Comparison of ENCODE assay signal across 18 cellular contexts in genomic region chr21:42303443-42303842, GRCh38. TPM values are rescaled to one million over a fixed set of nuclear protein-coding genes. Genes with fewer than 3 reads are reported as not detected.
DNase-seq lines count a peak whose midpoint lies in the region; TF ChIP-seq lines count a peak whose summit lies in the region.
"Had no signal": no experiment of that assay in that cellular context is flagged by ENCODE, and none has a peak within 500 bp of the region (broad histone marks: within the 10 kb centered on the region; RNA-seq: fewer than 3 reads in every experiment).

No MANE protein-coding gene starts in this region.

- WGBS in spleen, 5 donors = 49 to 68% (median 61%) methylated on average over 3 of the region's 3 CpGs

- H3K27me3 ChIP-seq in Loucy (ENCODE audit: insufficient read depth, low read length, poor library complexity, severe bottlenecking) = no peaks in the 10 kb centered on the region
- H3K27me3 ChIP-seq in spleen (replicated peaks in 1 of 7) = peaks cover 0 to 39% (median 6%) of the 10 kb centered on the region in 7 donors
- H3K27me3 ChIP-seq: BE2C, BLaER1 had no signal

- intact Hi-C loops in spleen (cut with DNase I; ENCODE audit: low total_unique reads) = no loop called here

- H3K9me3 ChIP-seq in HEK293 (ENCODE audit: control insufficient read depth, insufficient read depth, low read depth, low read length) (no peaks in the 10 kb centered on the region), Loucy (ENCODE audit: insufficient read depth, low read depth, low read length) (no peaks in the 10 kb centered on the region), spleen (no peaks in the 10 kb centered on the region)
- H3K9me3 ChIP-seq: BE2C, BLaER1, Caco-2 had no signal

- no peaks in the 10 kb centered on the region for H3F3A ChIP-seq in Loucy (ENCODE audit: low read depth)

- H3K79me2 ChIP-seq in Loucy (ENCODE audit: insufficient read depth, low read length) = peaks cover 11% of the 10 kb centered on the region; the same call in 1 of the 2 replicates

- no peak overlapping the region for H3K27ac ChIP-seq in HEK293 (ENCODE audit: extremely low read depth, low read depth, low read length)
- peak overlapping the region in 6 of 8 donors; percentile 58 to 84 (median 80) for H3K27ac ChIP-seq in spleen
- H3K27ac ChIP-seq: BLaER1 had no signal

- H3K36me3 ChIP-seq in HEK293 (ENCODE audit: control insufficient read depth in 2 of 2, insufficient read depth in 1 of 2, low read length in 2 of 2) = no peaks in the 10 kb centered on the region
- no peaks in the 10 kb centered on the region for H3K36me3 ChIP-seq in Loucy (ENCODE audit: insufficient read depth, low read length)
- H3K36me3 ChIP-seq in spleen = peaks cover 0 to 5% (median 0%) of the 10 kb centered on the region in 6 donors
- H3K36me3 ChIP-seq: BE2C had no signal

- DNase-seq in spleen (no peak), cerebellar cortex (ENCODE audit: low spot score) (no peak)
- no peak for DNase-seq in stimulated activated CD4-positive, alpha-beta T cell treated with anti-CD3 and anti-CD28 coated beads, Interleukin-2, amount 100 ng/mL, for 48 hours
- DNase-seq: 8988T; ACHN; BE2C; C1 segment of cervical spinal cord; Caco-2; Calu3; CD4-positive, alpha-beta T cell; CD8-positive, alpha-beta T cell; GF-D8 had no signal

- no peaks in the 10 kb centered on the region for H3K9me2 ChIP-seq in Loucy (replicated peaks; ENCODE audit: low read depth, low read length)

- H3K4me1 ChIP-seq in HEK293 (ENCODE audit: control insufficient read depth, insufficient read depth, low read length) = no peaks in the 10 kb centered on the region
- peaks cover 80% of the 10 kb centered on the region for H3K4me1 ChIP-seq in Loucy (ENCODE audit: insufficient read depth, low read length, poor library complexity, severe bottlenecking)
- peaks cover 0 to 49% (median 24%) of the 10 kb centered on the region in 6 donors for H3K4me1 ChIP-seq in spleen
- H3K4me1 ChIP-seq: BE2C, Caco-2 had no signal

- no peaks in the 10 kb centered on the region for H4K20me1 ChIP-seq in Loucy (ENCODE audit: insufficient read depth, low read length, poor library complexity, severe bottlenecking)
- H4K20me1 ChIP-seq: BLaER1 had no signal

- TF ChIP-seq POLR2A in spleen (IDR thresholded peaks at IDR 0.05) = no peak

- TF ChIP-seq CTCF in HEK293 (tag by site-specific recombination; IDR thresholded peaks at IDR 0.05) = no peak
- no peak for TF ChIP-seq CTCF in Loucy (conservative IDR thresholded peaks at IDR 0.05; ENCODE audit: low read length)
- no peak for TF ChIP-seq CTCF in spleen (IDR thresholded peaks at IDR 0.05 in 8 of 11, conservative IDR thresholded peaks at IDR 0.05 in 3 of 11)

- no peak overlapping the region for H2AFZ ChIP-seq in Loucy (ENCODE audit: low read length)

- POLR2A ChIA-PET in HEK293 (lab: Yijun Ruan, JAX) = no interaction called here

- H3K9ac ChIP-seq in Loucy (ENCODE audit: low read depth, low read length, poor library complexity, severe bottlenecking) = no peak overlapping the region
- H3K9ac ChIP-seq: BLaER1 had no signal

- H3K4me2 ChIP-seq in Loucy (ENCODE audit: low read depth, low read length, poor library complexity, severe bottlenecking) = peak overlapping the region; percentile 11
- H3K4me2 ChIP-seq: BLaER1 had no signal

- CTCF ChIA-PET in HEK293 (lab: Yijun Ruan, JAX) = interaction anchor here (0.7 kb wide), 1 partner anchor 45 kb away, joined by 3 read pairs; no protein-coding TSS in a partner anchor

- no peak overlapping the region for H3K4me3 ChIP-seq in HEK293 (ENCODE audit: low read depth, low read length)
- H3K4me3 ChIP-seq in Loucy (ENCODE audit: low read length, poor library complexity, severe bottlenecking) = no peak overlapping the region
- no peak overlapping the region for H3K4me3 ChIP-seq in spleen
- H3K4me3 ChIP-seq: BLaER1 had no signal

TF ChIP-seq in HEK293, 187 proteins besides CTCF, POLR2A, EP300 and RAD21:
- TF ChIP-seq ZFHX2 (tag by site-specific recombination; conservative IDR thresholded peaks at IDR 0.05) (peak; percentile 54; the same call in 1 of the 2 replicates), EGR2 (tag by site-specific recombination; IDR thresholded peaks at IDR 0.05; ENCODE audit: low read depth) (peak; percentile 67; the same call in 1 of the 2 replicates), ZNF514 (tag by site-specific recombination; IDR thresholded peaks at IDR 0.05) (no peak)

RNA-seq across cellular contexts. Expression of gene TFF3, which starts 11.8 kb away (rescaled TPM):
- total RNA-seq in spleen = 100 to 1,000 TPM in 2 of 7 donors, 10 to 100 TPM in 5; 38.1 to 123 (median 72.9) TPM
- polyA plus RNA-seq in spleen = 10 to 100 TPM; 28.9 to 77.8 (median 48.3) TPM
- total RNA-seq: A673; Calu3; CD4-positive, alpha-beta T cell; CD8-positive, alpha-beta T cell had no signal
- polyA plus RNA-seq: AG04450, CD14-positive monocyte had no signal

RNA-seq across cellular contexts. Expression of gene TFF2, which starts 47.4 kb away (rescaled TPM):
- not detected for total RNA-seq in spleen
- polyA plus RNA-seq in spleen = under 1 TPM in 1 of 3 donors, not detected in 2; 0.14 TPM
- total RNA-seq: A673; Calu3; CD4-positive, alpha-beta T cell; CD8-positive, alpha-beta T cell had no signal
- polyA plus RNA-seq: AG04450, CD14-positive monocyte had no signal
